1 cellular context compared by ENCODE assay signal in the genomic region with DNA sequence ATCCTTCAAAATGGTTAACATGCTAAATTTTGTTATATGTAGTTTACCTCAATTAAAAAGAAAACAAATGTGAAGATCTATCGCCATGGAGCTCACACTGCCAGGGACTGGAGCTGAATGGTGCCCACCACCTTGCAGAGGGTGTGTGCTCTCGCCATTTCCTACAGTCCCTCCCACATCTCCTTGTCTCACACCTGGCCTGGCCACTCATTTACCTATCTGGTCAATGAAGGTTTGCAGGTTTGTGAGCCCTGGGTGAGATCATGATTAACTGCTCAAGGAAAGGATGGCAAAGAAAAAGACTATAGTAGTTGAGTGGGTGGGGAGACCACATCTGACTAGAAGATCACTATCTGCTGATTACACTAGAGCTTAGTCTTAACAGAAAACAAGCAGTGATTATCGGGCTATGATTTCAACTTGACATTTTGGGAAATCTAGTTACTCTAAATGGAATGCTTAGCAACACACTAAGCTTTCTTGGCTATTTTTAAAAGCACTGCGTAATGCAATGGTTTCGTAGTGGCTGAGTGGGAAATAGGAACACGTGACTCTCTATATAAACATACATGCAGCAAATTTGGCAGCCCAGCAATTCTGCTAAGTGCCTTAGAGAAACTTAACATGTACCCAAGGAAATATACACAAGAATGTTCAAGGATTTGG.
TF ChIP-seq lines count a peak whose summit lies in the region.

No MANE protein-coding gene starts in this region.

TF ChIP-seq in GM23338, 12 proteins besides CTCF, POLR2A, EP300 and RAD21 (continued from another document):
- TF ChIP-seq, protein P1, sequence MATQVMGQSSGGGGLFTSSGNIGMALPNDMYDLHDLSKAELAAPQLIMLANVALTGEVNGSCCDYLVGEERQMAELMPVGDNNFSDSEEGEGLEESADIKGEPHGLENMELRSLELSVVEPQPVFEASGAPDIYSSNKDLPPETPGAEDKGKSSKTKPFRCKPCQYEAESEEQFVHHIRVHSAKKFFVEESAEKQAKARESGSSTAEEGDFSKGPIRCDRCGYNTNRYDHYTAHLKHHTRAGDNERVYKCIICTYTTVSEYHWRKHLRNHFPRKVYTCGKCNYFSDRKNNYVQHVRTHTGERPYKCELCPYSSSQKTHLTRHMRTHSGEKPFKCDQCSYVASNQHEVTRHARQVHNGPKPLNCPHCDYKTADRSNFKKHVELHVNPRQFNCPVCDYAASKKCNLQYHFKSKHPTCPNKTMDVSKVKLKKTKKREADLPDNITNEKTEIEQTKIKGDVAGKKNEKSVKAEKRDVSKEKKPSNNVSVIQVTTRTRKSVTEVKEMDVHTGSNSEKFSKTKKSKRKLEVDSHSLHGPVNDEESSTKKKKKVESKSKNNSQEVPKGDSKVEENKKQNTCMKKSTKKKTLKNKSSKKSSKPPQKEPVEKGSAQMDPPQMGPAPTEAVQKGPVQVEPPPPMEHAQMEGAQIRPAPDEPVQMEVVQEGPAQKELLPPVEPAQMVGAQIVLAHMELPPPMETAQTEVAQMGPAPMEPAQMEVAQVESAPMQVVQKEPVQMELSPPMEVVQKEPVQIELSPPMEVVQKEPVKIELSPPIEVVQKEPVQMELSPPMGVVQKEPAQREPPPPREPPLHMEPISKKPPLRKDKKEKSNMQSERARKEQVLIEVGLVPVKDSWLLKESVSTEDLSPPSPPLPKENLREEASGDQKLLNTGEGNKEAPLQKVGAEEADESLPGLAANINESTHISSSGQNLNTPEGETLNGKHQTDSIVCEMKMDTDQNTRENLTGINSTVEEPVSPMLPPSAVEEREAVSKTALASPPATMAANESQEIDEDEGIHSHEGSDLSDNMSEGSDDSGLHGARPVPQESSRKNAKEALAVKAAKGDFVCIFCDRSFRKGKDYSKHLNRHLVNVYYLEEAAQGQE (IDR thresholded peaks at IDR 0.05; ENCODE audit: unreplicated experiment) = no peak
- no peak for TF ChIP-seq ZNF114 (CRISPR knock-in tag; IDR thresholded peaks at IDR 0.05)
- no peak for TF ChIP-seq NANOG (IDR thresholded peaks at IDR 0.05; ENCODE audit: borderline replicate concordance)
- no peak for TF ChIP-seq EZH2 (IDR thresholded peaks at IDR 0.05; ENCODE audit: low read depth, unreplicated experiment)
- TF ChIP-seq EZH2phosphoT487 (IDR thresholded peaks at IDR 0.05; ENCODE audit: unreplicated experiment) = no peak
- TF ChIP-seq STAT1 (IDR thresholded peaks at IDR 0.05; ENCODE audit: unreplicated experiment) = no peak
- no peak for TF ChIP-seq ZNF331 (CRISPR knock-in tag; IDR thresholded peaks at IDR 0.05; ENCODE audit: low read depth)
- TF ChIP-seq CREB1 (CRISPR knock-in tag; IDR thresholded peaks at IDR 0.05; ENCODE audit: low read depth) = no peak
